12 cellular contexts compared by ENCODE assay signal in genomic region chr2:121599963-121600651, GRCh38. TPM values are rescaled to one million over a fixed set of nuclear protein-coding genes. Genes with fewer than 3 reads are reported as not detected.
DNase-seq lines count a peak whose midpoint lies in the region; ATAC-seq and TF ChIP-seq lines count a peak whose summit lies in the region.
"Had no signal": no experiment of that assay in that cellular context is flagged by ENCODE, and none has a peak within 500 bp of the region (broad histone marks: within the 10 kb centered on the region; RNA-seq: fewer than 3 reads in every experiment).

No MANE protein-coding gene starts in this region.

- no peak overlapping the region for H3K4me3 Mint-ChIP-seq in endothelial cell (ENCODE audit: unreplicated experiment)
- H3K4me3 Mint-ChIP-seq: neural progenitor cell had no signal

- no peak overlapping the region for H2BK15ac ChIP-seq in mesenchymal stem cell (ENCODE audit: low read depth, poor library complexity, severe bottlenecking)

- no peak for TF ChIP-seq CTCF in left lung (IDR thresholded peaks at IDR 0.05)
- TF ChIP-seq CTCF in endothelial cell (IDR thresholded peaks at IDR 0.05; ENCODE audit: unreplicated experiment): no peak

- H3K4me3 ChIP-seq in mesenchymal stem cell (ENCODE audit: insufficient read depth in 1 of 2, low read depth in 1 of 2, low read length in 2 of 2) (no peak overlapping the region), left lung (no peak overlapping the region)
- H3K4me3 ChIP-seq: esophagus muscularis mucosa, neural progenitor cell, suprapubic skin had no signal

- no peak overlapping the region for H3K23ac ChIP-seq in mesenchymal stem cell (ENCODE audit: low read length in 2 of 2)

- H2BK12ac ChIP-seq in mesenchymal stem cell (ENCODE audit: low read length in 2 of 2): no peak overlapping the region

- no peaks in the 10 kb centered on the region for H3K27me3 ChIP-seq in mesenchymal stem cell (ENCODE audit: control insufficient read depth in 1 of 2, insufficient read depth in 1 of 2, low read length in 2 of 2)
- H3K27me3 ChIP-seq in left lung: no peaks in the 10 kb centered on the region
- H3K27me3 ChIP-seq: esophagus muscularis mucosa, neural progenitor cell, suprapubic skin had no signal

- ATAC-seq in GM18519 (IDR thresholded peaks at IDR 0.05; ENCODE audit: low FRiP score, unreplicated experiment): peak; percentile 49
- ATAC-seq in GM21717 (IDR thresholded peaks at IDR 0.05; ENCODE audit: unreplicated experiment): peak; percentile 57
- peak; percentile 48 for ATAC-seq in HG03442 (IDR thresholded peaks at IDR 0.05; ENCODE audit: unreplicated experiment)
- ATAC-seq in left lung: no peak

- H3K4me1 ChIP-seq in mesenchymal stem cell (ENCODE audit: control insufficient read depth, insufficient read depth, low read depth, low read length) (peaks cover 3% of the 10 kb centered on the region), left lung (peaks cover 13 to 30% of the 10 kb centered on the region in 2 donors)
- H3K4me1 ChIP-seq: neural progenitor cell had no signal

- H3K4me2 ChIP-seq in mesenchymal stem cell (ENCODE audit: low read length, poor library complexity, severe bottlenecking): no peak overlapping the region
- H3K4me2 ChIP-seq: neural progenitor cell had no signal

- H3K4ac ChIP-seq in mesenchymal stem cell (ENCODE audit: low read depth in 1 of 2, low read length in 2 of 2): no peak overlapping the region

- no peak overlapping the region for H2AFZ ChIP-seq in mesenchymal stem cell (ENCODE audit: low read depth, low read length)
- H2AFZ ChIP-seq: neural progenitor cell had no signal

- peaks cover 23% of the 10 kb centered on the region for H3K4me1 Mint-ChIP-seq in endothelial cell (ENCODE audit: unreplicated experiment)

- H3K27me3 Mint-ChIP-seq in endothelial cell (ENCODE audit: unreplicated experiment): no peaks in the 10 kb centered on the region

- no peak overlapping the region for H4K91ac ChIP-seq in mesenchymal stem cell (ENCODE audit: low read length)

- peak; percentile 46 for DNase-seq in mesenchymal stem cell
- DNase-seq in NCI-H510A treated with DMSO at 0.1 percent for 48 hours (lab: John Stamatoyannopoulos, UW): no peak
- no peak for DNase-seq in left lung
- DNase-seq in endothelial cell (ENCODE audit: low spot score): no peak
- DNase-seq in hepatic stellate cell (ENCODE audit: low spot score): no peak
- DNase-seq: stimulated activated CD4-positive, alpha-beta T cell treated with anti-CD3 and anti-CD28 coated beads, Interleukin-4, amount 100 ng/mL, for 1 hour had no signal

- no peak overlapping the region for H2BK120ac ChIP-seq in mesenchymal stem cell (ENCODE audit: low read depth, low read length)

- no peak overlapping the region for H2BK5ac ChIP-seq in mesenchymal stem cell (ENCODE audit: low read depth, low read length, poor library complexity, severe bottlenecking)

- no peak overlapping the region for H3K27ac Mint-ChIP-seq in endothelial cell (ENCODE audit: unreplicated experiment)
- H3K27ac Mint-ChIP-seq: neural progenitor cell had no signal

- H3K9me3 ChIP-seq in mesenchymal stem cell (ENCODE audit: control insufficient read depth, low read length): no peaks in the 10 kb centered on the region
- H3K9me3 ChIP-seq in left lung: no peaks in the 10 kb centered on the region
- H3K9me3 ChIP-seq: esophagus muscularis mucosa, suprapubic skin had no signal

- no peak overlapping the region for H3K14ac ChIP-seq in mesenchymal stem cell (ENCODE audit: low read length in 2 of 2)

- intact Hi-C loops in left lung (cut with DNase I): no loop called here

- no peak overlapping the region for H4K8ac ChIP-seq in mesenchymal stem cell (ENCODE audit: low read length)

- H3K9ac ChIP-seq in mesenchymal stem cell (ENCODE audit: low read length): no peak overlapping the region
- H3K9ac ChIP-seq: neural progenitor cell had no signal

- H3K18ac ChIP-seq in mesenchymal stem cell (ENCODE audit: low read depth in 1 of 2, low read length in 2 of 2): no peak overlapping the region

- H2AK5ac ChIP-seq in mesenchymal stem cell (ENCODE audit: low read length, severe bottlenecking): no peak overlapping the region

- peaks cover 2% of the 10 kb centered on the region for H3K36me3 Mint-ChIP-seq in endothelial cell (ENCODE audit: low read depth, unreplicated experiment)

- H3K9me3 Mint-ChIP-seq in endothelial cell (ENCODE audit: unreplicated experiment): no peaks in the 10 kb centered on the region
- H3K9me3 Mint-ChIP-seq: neural progenitor cell had no signal

- H3K27ac ChIP-seq in mesenchymal stem cell (ENCODE audit: low read length, poor library complexity, severe bottlenecking) (no peak overlapping the region), left lung (no peak overlapping the region)
- H3K27ac ChIP-seq: esophagus muscularis mucosa, neural progenitor cell, suprapubic skin had no signal

- peaks cover 13% of the 10 kb centered on the region for H3K79me1 ChIP-seq in mesenchymal stem cell (replicated peaks; ENCODE audit: low read length, poor library complexity, severe bottlenecking)

- peaks cover 0 to 11% of the 10 kb centered on the region in 2 experiments for H3K36me3 ChIP-seq in mesenchymal stem cell (ENCODE audit: control insufficient read depth in 1 of 2, insufficient read depth in 2 of 2, low read depth in 1 of 2, low read length in 2 of 2)
- peaks cover 0 to 9% of the 10 kb centered on the region in 2 donors for H3K36me3 ChIP-seq in left lung
- H3K36me3 ChIP-seq: suprapubic skin had no signal

RNA-seq across cellular contexts. Expression of gene CLASP1, which starts 49.2 kb away (rescaled TPM):
- polyA plus RNA-seq in mesenchymal stem cell (2013, experiment 1 of 2): 15.0 TPM
- 14.1 TPM for polyA plus RNA-seq in mesenchymal stem cell (2013, experiment 2 of 2)
- total RNA-seq in left lung: 10 to 100 TPM; 42.9 to 51.7 TPM
- 95.1 TPM for total RNA-seq in endothelial cell (ENCODE audit: unreplicated experiment)
